ENCODE assay signal across 23 cellular contexts in the genomic region with DNA sequence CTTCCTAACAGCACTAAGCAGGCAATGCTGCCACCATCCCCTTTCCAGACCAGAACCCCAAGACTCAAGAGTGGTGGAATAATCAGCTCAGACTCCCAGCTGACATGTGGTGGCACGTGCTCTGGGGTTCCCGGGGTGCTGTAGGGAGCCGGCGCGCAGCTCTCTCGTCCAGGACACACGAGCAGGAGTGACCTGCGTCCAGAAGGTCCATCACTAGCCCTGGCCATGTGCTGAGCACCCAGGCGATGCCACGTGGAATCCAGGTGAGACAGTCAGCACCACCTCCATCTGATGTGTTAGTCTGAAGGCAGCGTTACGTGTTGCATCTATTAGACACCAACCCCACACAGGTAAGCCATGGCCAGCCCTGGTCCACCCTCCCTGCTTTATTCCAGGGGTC.
DNase-seq lines count a peak whose midpoint lies in the region; ATAC-seq and TF ChIP-seq lines count a peak whose summit lies in the region.
"Had no signal": no experiment of that assay in that cellular context is flagged by ENCODE, and none has a peak within 500 bp of the region (broad histone marks: within the 10 kb centered on the region; RNA-seq: fewer than 3 reads in every experiment).

No MANE protein-coding gene starts in this region.

- DNase-seq in HFFc6, result no peak
- DNase-seq in RWPE2 (ENCODE audit: low spot score), result peak; percentile 47
- DNase-seq in left ventricle myocardium inferior, result no peak
- DNase-seq in progenitor cell of endocrine pancreas (ENCODE audit: low spot score, unreplicated experiment), result no peak
- no peak for DNase-seq in NCI-H1436 treated with DMSO at 0.1 percent for 48 hours (lab: John Stamatoyannopoulos, UW)
- no peak for DNase-seq in transverse colon
- no peak for DNase-seq in NOMO-1 (lab: John Stamatoyannopoulos, UW; ENCODE audit: unreplicated experiment in 2 of 2)
- DNase-seq: activated B cell treated with CpG ODN at 0.5 μM for 24 hours; activated CD4-positive, alpha-beta T cell treated with anti-CD3 and anti-CD28 coated beads, Interleukin-2, amount 50 U/mL, for 48 hours; activated gamma-delta T cell; body of pancreas; CD4-positive, alpha-beta T cell; colonic mucosa; DMS 273 treated with DMSO at 0.1 percent for 48 hours; lower lobe of right lung; NCI-H2081 treated with DMSO at 0.1 percent for 48 hours; NCI-H345; NCI-H774; SHP77 treated with DMSO at 0.1 percent for 48 hours; stimulated activated CD4-positive, alpha-beta T cell treated with anti-CD3 and anti-CD28 coated beads, Interleukin-2, amount 100 ng/mL, for 48 hours; stimulated activated naive B cell treated with anti-CD40 and anti-IgM and Interleukin-4, amounts not matched to agents 10 μg/mL and 1 μg/mL and 100 μg/mL, for 72 hours; testis had no signal

- H3K27me3 ChIP-seq in RWPE2 (ENCODE audit: insufficient read depth, poor library complexity, severe bottlenecking), result no peaks in the 10 kb centered on the region
- no peaks in the 10 kb centered on the region for H3K27me3 ChIP-seq in left ventricle myocardium inferior (ENCODE audit: low read depth)
- H3K27me3 ChIP-seq in transverse colon, result no peaks in the 10 kb centered on the region
- H3K27me3 ChIP-seq: body of pancreas, colonic mucosa, gastroesophageal sphincter, testis had no signal

- 99% methylated on average over 12 of the region's 12 CpGs; no CpG with 5 or more reads in 1 of the 2 donors for WGBS in transverse colon (ENCODE audit: low coverage in 1 of 2), 2 donors

- no peak overlapping the region for H3K27ac ChIP-seq in RWPE2 (ENCODE audit: poor library complexity, severe bottlenecking)
- peak overlapping the region; percentile 83 for H3K27ac ChIP-seq in left ventricle myocardium inferior (replicated peaks)
- H3K27ac ChIP-seq in transverse colon, result no peak overlapping the region
- H3K27ac ChIP-seq: body of pancreas, colonic mucosa, gastroesophageal sphincter, lower lobe of right lung, testis had no signal

- H3K9me3 ChIP-seq in RWPE2 (ENCODE audit: severe bottlenecking), result no peaks in the 10 kb centered on the region
- no peaks in the 10 kb centered on the region for H3K9me3 ChIP-seq in left ventricle myocardium inferior (replicated peaks)
- H3K9me3 ChIP-seq in transverse colon, result no peaks in the 10 kb centered on the region
- H3K9me3 ChIP-seq: body of pancreas, colonic mucosa, gastroesophageal sphincter, lower lobe of right lung, testis had no signal

- TF ChIP-seq POLR2A in transverse colon (IDR thresholded peaks at IDR 0.05), result no peak

- H3K36me3 Mint-ChIP-seq in HFFc6 (ENCODE audit: low read depth), result peaks cover 41% of the 10 kb centered on the region
- peaks cover 14% of the 10 kb centered on the region for H3K36me3 Mint-ChIP-seq in progenitor cell of endocrine pancreas (ENCODE audit: insufficient read depth)

- intact Hi-C loops in left ventricle myocardium inferior (cut with micrococcal nuclease) (no loop called here), transverse colon (cut with DNase I; ENCODE audit: low total_unique reads) (no loop called here)

- peaks cover 44% of the 10 kb centered on the region for H3K4me1 ChIP-seq in RWPE2 (ENCODE audit: insufficient read depth, poor library complexity, severe bottlenecking)
- H3K4me1 ChIP-seq in left ventricle myocardium inferior, result peaks cover 100% of the 10 kb centered on the region
- peaks cover 9 to 37% (median 15%) of the 10 kb centered on the region in 4 donors for H3K4me1 ChIP-seq in transverse colon
- H3K4me1 ChIP-seq: body of pancreas, colonic mucosa had no signal

- H3K4me3 ChIP-seq in RWPE2 (ENCODE audit: severe bottlenecking), result no peak overlapping the region
- H3K4me3 ChIP-seq in left ventricle myocardium inferior, result peak overlapping the region; percentile 21
- no peak overlapping the region for H3K4me3 ChIP-seq in transverse colon
- H3K4me3 ChIP-seq: body of pancreas, colonic mucosa, gastroesophageal sphincter, lower lobe of right lung, testis had no signal

- TF ChIP-seq EP300 in transverse colon (IDR thresholded peaks at IDR 0.05; ENCODE audit: low read depth), result no peak

- H3K9me3 Mint-ChIP-seq in HFFc6, result no peaks in the 10 kb centered on the region
- no peaks in the 10 kb centered on the region for H3K9me3 Mint-ChIP-seq in progenitor cell of endocrine pancreas (ENCODE audit: low read depth)
- H3K9me3 Mint-ChIP-seq: activated B cell treated with CpG ODN at 0.5 μM for 24 hours; CD4-positive, alpha-beta T cell; stimulated activated naive B cell treated with anti-CD40 and anti-IgM and Interleukin-4, amounts not matched to agents 10 μg/mL and 1 μg/mL and 100 μg/mL, for 72 hours had no signal

- peaks cover 33% of the 10 kb centered on the region for H3K36me3 ChIP-seq in RWPE2 (ENCODE audit: low read depth)
- H3K36me3 ChIP-seq in left ventricle myocardium inferior, result peaks cover 28% of the 10 kb centered on the region
- H3K36me3 ChIP-seq in transverse colon, result peaks cover 0 to 12% (median 0%) of the 10 kb centered on the region in 4 donors
- H3K36me3 ChIP-seq: colonic mucosa had no signal

- in situ Hi-C loops in transverse colon (cut with MboI; ENCODE audit: low pct_ligation_motif_present in 1 of 4, low pct_unique_long_range_greater_than_20kb in 1 of 4, low sequenced_read_pairs in 3 of 4), result no loop called here

- TF ChIP-seq CTCF in HFFc6 (IDR thresholded peaks at IDR 0.05) (no peak), RWPE2 (IDR thresholded peaks at IDR 0.05; ENCODE audit: poor library complexity, severe bottlenecking) (no peak), left ventricle myocardium inferior (IDR thresholded peaks at IDR 0.05; ENCODE audit: borderline replicate concordance) (no peak), progenitor cell of endocrine pancreas (IDR thresholded peaks at IDR 0.05; ENCODE audit: unreplicated experiment) (no peak), transverse colon (IDR thresholded peaks at IDR 0.05) (no peak)

- H3K4me1 Mint-ChIP-seq in HFFc6 (ENCODE audit: low read depth) (peaks cover 58% of the 10 kb centered on the region), progenitor cell of endocrine pancreas (ENCODE audit: low read depth) (no peaks in the 10 kb centered on the region)
- H3K4me1 Mint-ChIP-seq: activated B cell treated with CpG ODN at 0.5 μM for 24 hours had no signal

- H3K27ac Mint-ChIP-seq in HFFc6, result peak overlapping the region; percentile 24; the same call in 1 of the 2 replicates
- H3K27ac Mint-ChIP-seq in progenitor cell of endocrine pancreas, result peak overlapping the region; percentile 78
- H3K27ac Mint-ChIP-seq: activated B cell treated with CpG ODN at 0.5 μM for 24 hours; CD4-positive, alpha-beta T cell; stimulated activated naive B cell treated with anti-CD40 and anti-IgM and Interleukin-4, amounts not matched to agents 10 μg/mL and 1 μg/mL and 100 μg/mL, for 72 hours had no signal

- no peak for ATAC-seq in RWPE2 (ENCODE audit: low read depth)
- ATAC-seq: body of pancreas; gastroesophageal sphincter; lower lobe of right lung; stimulated activated naive B cell treated with anti-CD40 and anti-IgM and Interleukin-4, amounts not matched to agents 10 μg/mL and 1 μg/mL and 100 μg/mL, for 72 hours had no signal

- H3K27me3 Mint-ChIP-seq in HFFc6 (ENCODE audit: insufficient read depth) (peaks cover 21% of the 10 kb centered on the region), progenitor cell of endocrine pancreas (no peaks in the 10 kb centered on the region)
- H3K27me3 Mint-ChIP-seq: activated B cell treated with CpG ODN at 0.5 μM for 24 hours; CD4-positive, alpha-beta T cell; stimulated activated naive B cell treated with anti-CD40 and anti-IgM and Interleukin-4, amounts not matched to agents 10 μg/mL and 1 μg/mL and 100 μg/mL, for 72 hours had no signal

- no peak overlapping the region for H3K4me3 Mint-ChIP-seq in HFFc6
- no peak overlapping the region for H3K4me3 Mint-ChIP-seq in progenitor cell of endocrine pancreas (ENCODE audit: low read depth)
- H3K4me3 Mint-ChIP-seq: activated B cell treated with CpG ODN at 0.5 μM for 24 hours; CD4-positive, alpha-beta T cell; stimulated activated naive B cell treated with anti-CD40 and anti-IgM and Interleukin-4, amounts not matched to agents 10 μg/mL and 1 μg/mL and 100 μg/mL, for 72 hours had no signal
